Comparison of ENCODE assay signal across 30 cellular contexts in the genomic region with DNA sequence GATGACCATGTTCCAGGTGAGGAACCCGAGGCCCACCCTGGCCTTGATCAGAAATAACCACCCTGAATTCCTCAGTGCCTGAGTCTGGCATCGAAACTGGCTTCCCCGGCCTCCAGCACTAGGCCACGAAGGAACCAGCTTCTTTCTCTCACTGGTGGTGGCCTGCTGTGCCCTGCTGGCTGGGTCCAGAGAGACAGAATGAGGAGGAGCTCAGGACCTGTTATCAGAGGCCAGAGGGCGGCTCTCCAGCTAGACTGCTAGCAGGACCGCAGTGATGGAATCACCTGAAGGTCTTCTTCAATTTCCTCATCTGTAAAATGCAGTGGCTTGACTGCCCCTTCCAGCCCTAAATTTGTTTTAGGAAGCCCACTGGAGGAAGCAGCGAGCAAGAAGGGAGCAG. TPM values are rescaled to one million over a fixed set of nuclear protein-coding genes. Genes with fewer than 3 reads are reported as not detected.
"Had no signal": no experiment of that assay in that cellular context is flagged by ENCODE, and none has a peak within 500 bp of the region (broad histone marks: within the 10 kb centered on the region; RNA-seq: fewer than 3 reads in every experiment).

No MANE protein-coding gene starts in this region.

- H2AFZ ChIP-seq: hepatocyte, parathyroid adenoma had no signal

- H3K9me3 Mint-ChIP-seq: activated B cell treated with CpG ODN at 0.5 μM for 24 hours; activated naive CD8-positive, alpha-beta T cell treated with anti-CD3 and anti-CD28 coated beads, Interleukin-2, amount 10 ng/mL, durations not matched to agents 7 days and 5 days; activated T-cell treated with anti-CD3 and anti-CD28 coated beads, Interleukin-2, amount 50 U/mL, for 4 hours; activated T-helper 2 cell treated with anti-CD3 and anti-CD28 coated beads, Interferon-gamma antibody, Interleukin-2, Interleukin-4, amounts not matched to agents 10 μg/mL and 5 μg/mL and 100 μg/mL, durations not matched to agents 14 hours and 24 hours and 36 hours; natural killer cell treated with Interleukin-12 subunit alpha and Interleukin-12 subunit beta and Interleukin-15 and Interleukin-18, amount 100 ng/mL, for 72 hours; stimulated activated effector memory CD8-positive, alpha-beta T cell treated with anti-CD3 and anti-CD28 coated beads, Interleukin-12 subunit alpha, Interleukin-12 subunit beta, amount 100 ng/mL, for 72 hours had no signal

- H3K36me3 ChIP-seq: left ventricle myocardium inferior, right lobe of liver, stomach, suprapubic skin, transverse colon, vagina had no signal

- DNase-seq: activated B cell treated with CpG ODN at 0.5 μM for 24 hours; activated CD4-positive, alpha-beta T cell treated with anti-CD3 and anti-CD28 coated beads for 36 hours; activated CD4-positive, alpha-beta T cell treated with anti-CD3 and anti-CD28 coated beads, Interleukin-2, amount 50 U/mL, for 48 hours; activated CD8-positive, alpha-beta memory T cell treated with anti-CD3 and anti-CD28 coated beads, Interleukin-2, amount 50 U/mL, for 48 hours; activated naive CD4-positive, alpha-beta T cell; activated naive CD8-positive, alpha-beta T cell treated with anti-CD3 and anti-CD28 coated beads, Interleukin-2, amount 10 ng/mL, durations not matched to agents 7 days and 5 days; activated T-cell treated with anti-CD3 and anti-CD28 coated beads, Interleukin-2, amount 50 U/mL, for 4 hours; amniotic stem cell; dermis blood vessel endothelial cell; effector CD8-positive, alpha-beta T cell; foreskin melanocyte; glutamatergic neuron; kidney glomerular epithelial cell; left ventricle myocardium inferior; midbrain; right lobe of liver; stimulated activated CD4-positive, alpha-beta T cell treated with anti-CD3 and anti-CD28 coated beads, Interleukin-2, amount 100 ng/mL, for 24 hours; stomach; T-helper 1 cell; T-helper 9 cell; transverse colon had no signal

- H3K4me1 ChIP-seq: parathyroid adenoma, right lobe of liver, suprapubic skin, vagina had no signal

- H3K9ac ChIP-seq: parathyroid adenoma had no signal

- H3K4me1 Mint-ChIP-seq: activated B cell treated with CpG ODN at 0.5 μM for 24 hours; activated CD4-positive, alpha-beta T cell treated with anti-CD3 and anti-CD28 coated beads for 36 hours; activated naive CD8-positive, alpha-beta T cell treated with anti-CD3 and anti-CD28 coated beads, Interleukin-2, amount 10 ng/mL, durations not matched to agents 7 days and 5 days; stimulated activated effector memory CD8-positive, alpha-beta T cell treated with anti-CD3 and anti-CD28 coated beads, Interleukin-12 subunit alpha, Interleukin-12 subunit beta, amount 100 ng/mL, for 72 hours had no signal

- H3K9me3 ChIP-seq: left ventricle myocardium inferior, right lobe of liver, stomach, suprapubic skin, transverse colon, vagina had no signal

- H3K4me3 Mint-ChIP-seq: activated B cell treated with CpG ODN at 0.5 μM for 24 hours; activated CD4-positive, alpha-beta T cell treated with anti-CD3 and anti-CD28 coated beads for 36 hours; activated naive CD8-positive, alpha-beta T cell treated with anti-CD3 and anti-CD28 coated beads, Interleukin-2, amount 10 ng/mL, durations not matched to agents 7 days and 5 days; activated T-cell treated with anti-CD3 and anti-CD28 coated beads, Interleukin-2, amount 50 U/mL, for 4 hours; natural killer cell treated with Interleukin-12 subunit alpha and Interleukin-12 subunit beta and Interleukin-15 and Interleukin-18, amount 100 ng/mL, for 72 hours; stimulated activated effector memory CD8-positive, alpha-beta T cell treated with anti-CD3 and anti-CD28 coated beads, Interleukin-12 subunit alpha, Interleukin-12 subunit beta, amount 100 ng/mL, for 72 hours had no signal

- H3K27me3 ChIP-seq: hepatocyte, right lobe of liver, stomach, suprapubic skin, transverse colon, vagina had no signal

- ATAC-seq: activated CD4-positive, alpha-beta T cell treated with anti-CD3 and anti-CD28 coated beads for 36 hours; activated T-cell treated with anti-CD3 and anti-CD28 coated beads, Interleukin-2, amount 50 U/mL, for 4 hours; natural killer cell treated with Interleukin-12 subunit alpha and Interleukin-12 subunit beta and Interleukin-15 and Interleukin-18, amount 100 ng/mL, for 72 hours; right lobe of liver; stimulated activated effector memory CD8-positive, alpha-beta T cell treated with anti-CD3 and anti-CD28 coated beads, Interleukin-12 subunit alpha, Interleukin-12 subunit beta, amount 100 ng/mL, for 72 hours had no signal

- H3K27ac Mint-ChIP-seq: activated B cell treated with CpG ODN at 0.5 μM for 24 hours; activated CD4-positive, alpha-beta T cell treated with anti-CD3 and anti-CD28 coated beads for 36 hours; activated naive CD8-positive, alpha-beta T cell treated with anti-CD3 and anti-CD28 coated beads, Interleukin-2, amount 10 ng/mL, durations not matched to agents 7 days and 5 days; activated T-helper 2 cell treated with anti-CD3 and anti-CD28 coated beads, Interferon-gamma antibody, Interleukin-2, Interleukin-4, amounts not matched to agents 10 μg/mL and 5 μg/mL and 100 μg/mL, durations not matched to agents 14 hours and 24 hours and 36 hours; natural killer cell treated with Interleukin-12 subunit alpha and Interleukin-12 subunit beta and Interleukin-15 and Interleukin-18, amount 100 ng/mL, for 72 hours; stimulated activated effector memory CD8-positive, alpha-beta T cell treated with anti-CD3 and anti-CD28 coated beads, Interleukin-12 subunit alpha, Interleukin-12 subunit beta, amount 100 ng/mL, for 72 hours had no signal

- H3K4me2 ChIP-seq: hepatocyte had no signal

- H3K27me3 Mint-ChIP-seq: activated CD4-positive, alpha-beta T cell treated with anti-CD3 and anti-CD28 coated beads for 36 hours had no signal

- H3K36me3 Mint-ChIP-seq: activated naive CD8-positive, alpha-beta T cell treated with anti-CD3 and anti-CD28 coated beads, Interleukin-2, amount 10 ng/mL, durations not matched to agents 7 days and 5 days; natural killer cell treated with Interleukin-12 subunit alpha and Interleukin-12 subunit beta and Interleukin-15 and Interleukin-18, amount 100 ng/mL, for 72 hours; stimulated activated effector memory CD8-positive, alpha-beta T cell treated with anti-CD3 and anti-CD28 coated beads, Interleukin-12 subunit alpha, Interleukin-12 subunit beta, amount 100 ng/mL, for 72 hours had no signal

- H3K27ac ChIP-seq: hepatocyte, left ventricle myocardium inferior, parathyroid adenoma, right lobe of liver, skin epidermis, stomach, suprapubic skin, transverse colon, vagina had no signal

- H3K4me3 ChIP-seq: hepatocyte, left ventricle myocardium inferior, right lobe of liver, skin epidermis, stomach, suprapubic skin, transverse colon, vagina had no signal

RNA-seq across cellular contexts. Expression of a gene that starts 20.5 kb away (rescaled TPM):
- total RNA-seq: activated CD8-positive, alpha-beta memory T cell treated with anti-CD3 and anti-CD28 coated beads for 36 hours; activated naive CD8-positive, alpha-beta T cell treated with anti-CD3 and anti-CD28 coated beads, Interleukin-2, amount 10 ng/mL, durations not matched to agents 7 days and 5 days had no signal
